In genomic region chr14:32039401-32039800, GRCh38 we compare ENCODE assay signal across 27 cellular contexts.
"Had no signal": no experiment of that assay in that cellular context is flagged by ENCODE, and none has a peak within 500 bp of the region (broad histone marks: within the 10 kb centered on the region; RNA-seq: fewer than 3 reads in every experiment).

No MANE protein-coding gene starts in this region.

- H3K27ac Mint-ChIP-seq: dendritic cell treated with granulocyte-macrophage colony-stimulating factor and Interleukin-4, amounts not matched to agents 40 ng/mL and 50 ng/mL, for 4 days; endodermal cell; naive thymus-derived CD8-positive, alpha-beta T cell; nephron progenitor cell; stimulated activated memory B cell treated with anti-CD40 and anti-IgM and Interleukin-4, amounts not matched to agents 10 μg/mL and 1 μg/mL and 100 μg/mL, for 72 hours had no signal

- H3K27ac ChIP-seq: colonic mucosa, epithelial cell of prostate, gastrocnemius medialis, ovary, psoas muscle, skin epidermis, spleen, testis, transverse colon, upper lobe of right lung, uterus had no signal

- H3K4me3 Mint-ChIP-seq: dendritic cell treated with granulocyte-macrophage colony-stimulating factor and Interleukin-4, amounts not matched to agents 40 ng/mL and 50 ng/mL, for 4 days; endodermal cell; naive thymus-derived CD8-positive, alpha-beta T cell; nephron progenitor cell; stimulated activated memory B cell treated with anti-CD40 and anti-IgM and Interleukin-4, amounts not matched to agents 10 μg/mL and 1 μg/mL and 100 μg/mL, for 72 hours had no signal

- H3K27me3 Mint-ChIP-seq: stimulated activated memory B cell treated with anti-CD40 and anti-IgM and Interleukin-4, amounts not matched to agents 10 μg/mL and 1 μg/mL and 100 μg/mL, for 72 hours had no signal

- H3K36me3 Mint-ChIP-seq: naive thymus-derived CD8-positive, alpha-beta T cell; stimulated activated memory B cell treated with anti-CD40 and anti-IgM and Interleukin-4, amounts not matched to agents 10 μg/mL and 1 μg/mL and 100 μg/mL, for 72 hours had no signal

- H3K36me3 ChIP-seq: colonic mucosa, gastrocnemius medialis, ovary, spleen, transverse colon, upper lobe of right lung had no signal

- H3K9me3 Mint-ChIP-seq: dendritic cell treated with granulocyte-macrophage colony-stimulating factor and Interleukin-4, amounts not matched to agents 40 ng/mL and 50 ng/mL, for 4 days; endodermal cell; nephron progenitor cell; stimulated activated memory B cell treated with anti-CD40 and anti-IgM and Interleukin-4, amounts not matched to agents 10 μg/mL and 1 μg/mL and 100 μg/mL, for 72 hours had no signal

- H3K4me1 Mint-ChIP-seq: endodermal cell; naive thymus-derived CD8-positive, alpha-beta T cell; stimulated activated memory B cell treated with anti-CD40 and anti-IgM and Interleukin-4, amounts not matched to agents 10 μg/mL and 1 μg/mL and 100 μg/mL, for 72 hours had no signal

- ATAC-seq: esophagus mucosa; gastrocnemius medialis; naive thymus-derived CD8-positive, alpha-beta T cell; psoas muscle; right cardiac atrium; stimulated activated memory B cell treated with anti-CD40 and anti-IgM and Interleukin-4, amounts not matched to agents 10 μg/mL and 1 μg/mL and 100 μg/mL, for 72 hours; stimulated activated naive CD8-positive, alpha-beta T cell treated with anti-CD3 and anti-CD28 coated beads, Interleukin-15, Interleukin-2, amounts not matched to agents 100 U/mL and 50 U/mL, for 24 hours; upper lobe of right lung had no signal

- H3K4me3 ChIP-seq: colonic mucosa, gastrocnemius medialis, ovary, psoas muscle, skin epidermis, spleen, testis, transverse colon, upper lobe of right lung, uterus had no signal

- FAIRE-seq: keratinocyte had no signal

- H3K9me3 ChIP-seq: colonic mucosa, gastrocnemius medialis, ovary, psoas muscle, spleen, testis, transverse colon, upper lobe of right lung, uterus had no signal

- H3K4me1 ChIP-seq: colonic mucosa, gastrocnemius medialis, psoas muscle, testis, transverse colon, upper lobe of right lung, uterus had no signal

- H3K27me3 ChIP-seq: colonic mucosa, gastrocnemius medialis, ovary, spleen, testis, transverse colon, upper lobe of right lung, uterus had no signal

- DNase-seq: colonic mucosa; effector CD8-positive, alpha-beta T cell; endodermal cell; foreskin fibroblast; gastrocnemius medialis; head of caudate nucleus; naive thymus-derived CD8-positive, alpha-beta T cell; nephron progenitor cell; occipital lobe; ovary; posterior cingulate gyrus; psoas muscle; spleen; stimulated activated CD4-positive, alpha-beta T cell treated with anti-CD3 and anti-CD28 coated beads, Interleukin-4, amount 100 ng/mL, for 4 hours; stimulated activated naive CD8-positive, alpha-beta T cell treated with anti-CD3 and anti-CD28 coated beads, Interleukin-15, Interleukin-2, amounts not matched to agents 100 U/mL and 50 U/mL, for 24 hours; substantia nigra; testis; transverse colon; upper lobe of right lung; uterus had no signal
